ENCODE assay signal across 9 cellular contexts in genomic region chr4:121307441-121308327, GRCh38.
DNase-seq lines count a peak whose midpoint lies in the region; ATAC-seq and TF ChIP-seq lines count a peak whose summit lies in the region.
"Had no signal": no experiment of that assay in that cellular context is flagged by ENCODE, and none has a peak within 500 bp of the region (broad histone marks: within the 10 kb centered on the region; RNA-seq: fewer than 3 reads in every experiment).

No MANE protein-coding gene starts in this region.

- peaks cover 0 to 9% of the 10 kb centered on the region in 2 donors for H3K4me1 ChIP-seq in naive thymus-derived CD4-positive, alpha-beta T cell (ENCODE audit: control insufficient read depth in 2 of 2, insufficient read depth in 2 of 2, low read length in 2 of 2)
- H3K4me1 ChIP-seq: BLaER1 had no signal

- intact Hi-C loops in naive thymus-derived CD4-positive, alpha-beta T cell (cut with micrococcal nuclease) = loop anchor here (1.0 to 5.0 kb wide), 11 partner anchors 51 to 1270 kb away; no protein-coding TSS in a partner anchor

- peak; percentile 87 for TF ChIP-seq CTCF in cardiac fibroblast (IDR thresholded peaks at IDR 0.05; ENCODE audit: low read depth, low read length)

- no peak overlapping the region for H3K27ac ChIP-seq in naive thymus-derived CD4-positive, alpha-beta T cell (ENCODE audit: low read depth, low read length)
- H3K27ac ChIP-seq: BLaER1 had no signal

- CTCF ChIA-PET in naive thymus-derived CD4-positive, alpha-beta T cell (lab: Charles Lee) = interaction anchor here (0.6 to 1.7 kb wide), 12 partner anchors 8 to 1217 kb away, joined by 3 to 10 read pairs (median 3); no protein-coding TSS in a partner anchor

- no peak overlapping the region for H3K4me3 Mint-ChIP-seq in naive thymus-derived CD4-positive, alpha-beta T cell

- H3K9me3 Mint-ChIP-seq in naive thymus-derived CD4-positive, alpha-beta T cell = peaks cover 0 to 2% (median 0%) of the 10 kb centered on the region in 11 donors

- peak; percentile 96 for ATAC-seq in GM21526 (IDR thresholded peaks at IDR 0.05; ENCODE audit: low FRiP score, unreplicated experiment)
- ATAC-seq in SK-N-SH treated with all-trans-retinoic acid at 6 μM for 48 hours = peak; percentile 68
- peak; percentile 70 for ATAC-seq in naive thymus-derived CD4-positive, alpha-beta T cell

- H3K36me3 Mint-ChIP-seq in naive thymus-derived CD4-positive, alpha-beta T cell = no peaks in the 10 kb centered on the region

- no peaks in the 10 kb centered on the region for H3K36me3 ChIP-seq in naive thymus-derived CD4-positive, alpha-beta T cell (ENCODE audit: control insufficient read depth in 2 of 3, insufficient read depth in 3 of 3, low read length in 3 of 3)
- H3K36me3 ChIP-seq: BLaER1 had no signal

- H3K27me3 ChIP-seq in naive thymus-derived CD4-positive, alpha-beta T cell (ENCODE audit: control insufficient read depth in 2 of 2, insufficient read depth in 2 of 2, low read length in 2 of 2) = no peaks in the 10 kb centered on the region
- H3K27me3 ChIP-seq: BLaER1 had no signal

- no peak overlapping the region for H3K4me3 ChIP-seq in cardiac fibroblast (replicated peaks in 1 of 2; ENCODE audit: low read depth in 2 of 2, low read length in 2 of 2)
- H3K4me3 ChIP-seq in naive thymus-derived CD4-positive, alpha-beta T cell (ENCODE audit: low read length) = no peak overlapping the region
- H3K4me3 ChIP-seq: BLaER1 had no signal

- H3K27me3 Mint-ChIP-seq in naive thymus-derived CD4-positive, alpha-beta T cell = peaks cover 0 to 17% (median 0%) of the 10 kb centered on the region in 5 donors

- DNase-seq in NCI-H1436 (lab: John Stamatoyannopoulos, UW) = peak; percentile 0
- DNase-seq in NCI-H1436 treated with DMSO at 0.1 percent for 48 hours (lab: John Stamatoyannopoulos, UW) = no peak
- peak; percentile 25 for DNase-seq in HK-2 (ENCODE audit: unreplicated experiment)
- DNase-seq in cardiac fibroblast (ENCODE audit: low read depth in 2 of 2) = peak; percentile 72 to 76
- DNase-seq in naive thymus-derived CD4-positive, alpha-beta T cell = peak in 7 of 9 donors; percentile 10 to 52 (median 33)
- DNase-seq in NCI-H510A (lab: John Stamatoyannopoulos, UW) = no peak

- H3K9me3 ChIP-seq in naive thymus-derived CD4-positive, alpha-beta T cell (ENCODE audit: control insufficient read depth in 2 of 3, low read length in 3 of 3) = no peaks in the 10 kb centered on the region
- H3K9me3 ChIP-seq: BLaER1 had no signal

- POLR2A ChIA-PET in naive thymus-derived CD4-positive, alpha-beta T cell (lab: Charles Lee) = no interaction called here

- peaks cover 3 to 19% (median 15%) of the 10 kb centered on the region in 7 donors for H3K4me1 Mint-ChIP-seq in naive thymus-derived CD4-positive, alpha-beta T cell

- peak overlapping the region in 1 of 9 donors; percentile 39 for H3K27ac Mint-ChIP-seq in naive thymus-derived CD4-positive, alpha-beta T cell

TF ChIP-seq in SK-N-SH treated with all-trans-retinoic acid at 6 μM for 48 hours, 23 proteins besides CTCF, POLR2A, EP300 and RAD21:
- TF ChIP-seq ARNTL (CRISPR knock-in tag; IDR thresholded peaks at IDR 0.05; ENCODE audit: borderline replicate concordance, low read depth) (no peak), BACH2 (CRISPR knock-in tag; IDR thresholded peaks at IDR 0.05; ENCODE audit: borderline replicate concordance) (no peak), ISL1 (CRISPR knock-in tag; IDR thresholded peaks at IDR 0.05) (no peak), TSHZ2 (CRISPR knock-in tag; IDR thresholded peaks at IDR 0.05) (no peak), POU6F1 (CRISPR knock-in tag; IDR thresholded peaks at IDR 0.05; ENCODE audit: borderline replicate concordance, low read depth) (no peak), CSDC2 (CRISPR knock-in tag; IDR thresholded peaks at IDR 0.05) (no peak), TOX (CRISPR knock-in tag; IDR thresholded peaks at IDR 0.05; ENCODE audit: borderline replicate concordance) (no peak), GLIS3 (CRISPR knock-in tag; IDR thresholded peaks at IDR 0.05) (no peak), ZFP3 (CRISPR knock-in tag; IDR thresholded peaks at IDR 0.05) (no peak), TCF4 (CRISPR knock-in tag; IDR thresholded peaks at IDR 0.05; ENCODE audit: borderline replicate concordance) (no peak), PPARA (CRISPR knock-in tag; IDR thresholded peaks at IDR 0.05; ENCODE audit: borderline replicate concordance) (no peak), ZNF8 (CRISPR knock-in tag; IDR thresholded peaks at IDR 0.05) (no peak), PATZ1 (CRISPR knock-in tag; IDR thresholded peaks at IDR 0.05; ENCODE audit: borderline replicate concordance) (no peak), ZFP30 (CRISPR knock-in tag; IDR thresholded peaks at IDR 0.05) (no peak)
TF ChIP-seq in SK-N-SH treated with all-trans-retinoic acid at 6 μM for 48 hours: peak in this region for 0.

Comparison
In these comparisons a context has a peak if more than half of its experiments do, and no peak if none do; other contexts are left out.
1. DNase-seq: peak in NCI-H1436 (single experiment), HK-2 (single experiment), cardiac fibroblast (2 of 2) and naive thymus-derived CD4-positive, alpha-beta T cell (7 of 9); none in NCI-H1436 treated with DMSO at 0.1 percent for 48 hours (single experiment) and NCI-H510A (single experiment).
2. Peak in every context shown above with its lines, with median percentiles within 50 percentile points of each other: ATAC-seq.